28 cellular contexts compared by ENCODE assay signal in genomic region chr9:82170079-82170662, GRCh38.
A peak's percentile ranks its signal among the peaks of the same experiment; 100 is the strongest.
DNase-seq lines count a peak whose midpoint lies in the region; ATAC-seq and TF ChIP-seq lines count a peak whose summit lies in the region.
"Had no signal": no experiment of that assay in that cellular context is flagged by ENCODE, and none has a peak within 500 bp of the region (broad histone marks: within the 10 kb centered on the region; RNA-seq: fewer than 3 reads in every experiment).

No MANE protein-coding gene starts in this region.

- TF ChIP-seq CTCF in osteoblast (IDR thresholded peaks at IDR 0.05; ENCODE audit: extremely low read depth, low read depth, low read length) (no peak), psoas muscle (IDR thresholded peaks at IDR 0.05) (no peak)

- H3K27ac ChIP-seq in epithelial cell of prostate (no peak overlapping the region), osteoblast (ENCODE audit: low read depth, low read length) (no peak overlapping the region), psoas muscle (no peak overlapping the region)
- H3K27ac ChIP-seq: 22Rv1, gastroesophageal sphincter, lower lobe of right lung, ovary, PC-9 had no signal

- H3K4me3 ChIP-seq in NT2/D1 (ENCODE audit: insufficient read length, low read depth) (no peak overlapping the region), osteoblast (ENCODE audit: insufficient read depth, low read length) (no peak overlapping the region), psoas muscle (no peak overlapping the region)
- H3K4me3 ChIP-seq: gastroesophageal sphincter, lower lobe of right lung, ovary, PC-9 had no signal

- no peak overlapping the region for H3K4me2 ChIP-seq in osteoblast (ENCODE audit: insufficient read depth, low read length)
- H3K4me2 ChIP-seq: PC-9 had no signal

- H3K36me3 ChIP-seq in NT2/D1 (ENCODE audit: insufficient read depth, insufficient read length, low read length) (no peaks in the 10 kb centered on the region), osteoblast (ENCODE audit: insufficient read depth, low read length) (no peaks in the 10 kb centered on the region), psoas muscle (ENCODE audit: insufficient read depth in 1 of 2, low read depth in 1 of 2) (no peaks in the 10 kb centered on the region)
- H3K36me3 ChIP-seq: BE2C, gastroesophageal sphincter, lower lobe of right lung, ovary had no signal

- no peaks in the 10 kb centered on the region for H4K20me1 ChIP-seq in osteoblast (ENCODE audit: insufficient read depth, low read length)

- H3K9ac ChIP-seq in NT2/D1 (ENCODE audit: insufficient read length, low read depth), result no peak overlapping the region

- H2AFZ ChIP-seq in osteoblast (ENCODE audit: low read length), result no peak overlapping the region
- H2AFZ ChIP-seq: PC-9 had no signal

- H3K9me3 ChIP-seq in NT2/D1 (ENCODE audit: insufficient read depth, low read length), result no peaks in the 10 kb centered on the region
- H3K9me3 ChIP-seq in osteoblast (ENCODE audit: low read depth, low read length), result no peaks in the 10 kb centered on the region
- H3K9me3 ChIP-seq in psoas muscle, result no peaks in the 10 kb centered on the region
- H3K9me3 ChIP-seq: BE2C, Caco-2, gastroesophageal sphincter, lower lobe of right lung, ovary had no signal

- no peak for ATAC-seq in psoas muscle
- ATAC-seq: gastroesophageal sphincter, lower lobe of right lung, right cardiac atrium, T-cell had no signal

- DNase-seq in DMS153 (lab: John Stamatoyannopoulos, UW) (peak; percentile 29), DMS153 treated with DMSO at 0.1 percent for 48 hours (lab: John Stamatoyannopoulos, UW; ENCODE audit: unreplicated experiment) (no peak), NT2/D1 (ENCODE audit: low read depth, low spot score) (peak; percentile 42), epithelial cell of prostate (ENCODE audit: low read depth, low spot score) (peak; percentile 27), osteoblast (ENCODE audit: insufficient read length, low spot score, missing footprints) (peak; percentile 37), DMS79 (lab: John Stamatoyannopoulos, UW) (no peak), psoas muscle (no peak), NCI-H526 (lab: John Stamatoyannopoulos, UW) (no peak)
- DNase-seq: activated CD4-positive, alpha-beta T cell treated with anti-CD3 and anti-CD28 coated beads for 4 hours; activated naive CD4-positive, alpha-beta T cell treated with anti-CD3 and anti-CD28 coated beads, Interleukin-2, amount 10 ng/mL, durations not matched to agents 7 days and 5 days; activated T-cell treated with anti-CD3 and anti-CD28 coated beads, Interleukin-2, amount 50 U/mL, for 48 hours; aorta; BE2C; Caco-2; HCEC 1CT; islet precursor cell; lower lobe of right lung; NCI-H146; NCI-H2171; NCI-H748 treated with DMSO at 0.1 percent for 48 hours; ovary; PC-9; right cardiac atrium; SHP77 treated with DMSO at 0.1 percent for 48 hours; T-cell; trophoblast cell had no signal

- H3K4me1 ChIP-seq in NT2/D1 (ENCODE audit: insufficient read depth, insufficient read length) (no peaks in the 10 kb centered on the region), osteoblast (ENCODE audit: insufficient read depth, low read length) (no peaks in the 10 kb centered on the region), psoas muscle (no peaks in the 10 kb centered on the region)
- H3K4me1 ChIP-seq: Caco-2, gastroesophageal sphincter, lower lobe of right lung had no signal

- no peaks in the 10 kb centered on the region for H3K27me3 ChIP-seq in NT2/D1 (ENCODE audit: insufficient read depth, insufficient read length)
- H3K27me3 ChIP-seq in osteoblast (ENCODE audit: insufficient read depth, low read length), result no peaks in the 10 kb centered on the region
- H3K27me3 ChIP-seq in psoas muscle (ENCODE audit: insufficient read depth in 3 of 3, low read length in 2 of 3), result no peaks in the 10 kb centered on the region
- H3K27me3 ChIP-seq: BE2C, gastroesophageal sphincter, ovary had no signal

- intact Hi-C loops in psoas muscle (cut with DNase I), result no loop called here

- H3K79me2 ChIP-seq in osteoblast (ENCODE audit: insufficient read depth, low read length), result no peaks in the 10 kb centered on the region

Comparison
In these comparisons a context has a peak if more than half of its experiments do, and no peak if none do; other contexts are left out.
1. DNase-seq: peak in DMS153 (single experiment), NT2/D1 (single experiment), epithelial cell of prostate (single experiment) and osteoblast (single experiment); none in DMS153 treated with DMSO at 0.1 percent for 48 hours (single experiment), DMS79 (single experiment), psoas muscle (0 of 2) and NCI-H526 (0 of 2).